ENCODE assay signal across 1 cellular context in the genomic region with DNA sequence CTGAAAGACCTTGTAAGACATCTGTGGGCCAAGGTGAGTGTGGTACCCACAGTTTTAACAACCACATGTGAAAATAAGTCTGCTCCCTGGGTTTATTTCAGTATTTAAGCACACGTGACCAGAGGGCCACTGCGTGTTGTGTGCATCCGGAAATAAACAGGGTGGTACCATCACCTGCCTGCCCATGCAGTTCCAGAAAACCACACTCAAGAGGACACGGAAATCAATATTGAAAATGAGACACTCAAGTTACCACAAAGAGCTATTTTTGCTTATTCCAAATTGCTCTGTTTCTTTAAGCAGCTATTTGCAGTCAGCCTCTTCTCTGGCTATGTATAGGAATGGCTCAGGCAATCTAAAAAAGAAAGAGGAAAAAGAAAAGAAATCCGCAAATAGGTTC.
TF ChIP-seq lines count a peak whose summit lies in the region.

No MANE protein-coding gene starts in this region.

TF ChIP-seq in IMR-90, 13 proteins besides CTCF, POLR2A, EP300 and RAD21:
- TF ChIP-seq MAZ (IDR thresholded peaks at IDR 0.05; ENCODE audit: borderline replicate concordance, low read depth, low read length): no peak
- TF ChIP-seq NFE2L2 (IDR thresholded peaks at IDR 0.05; ENCODE audit: low read depth, low read length): no peak
- TF ChIP-seq, protein P1, sequence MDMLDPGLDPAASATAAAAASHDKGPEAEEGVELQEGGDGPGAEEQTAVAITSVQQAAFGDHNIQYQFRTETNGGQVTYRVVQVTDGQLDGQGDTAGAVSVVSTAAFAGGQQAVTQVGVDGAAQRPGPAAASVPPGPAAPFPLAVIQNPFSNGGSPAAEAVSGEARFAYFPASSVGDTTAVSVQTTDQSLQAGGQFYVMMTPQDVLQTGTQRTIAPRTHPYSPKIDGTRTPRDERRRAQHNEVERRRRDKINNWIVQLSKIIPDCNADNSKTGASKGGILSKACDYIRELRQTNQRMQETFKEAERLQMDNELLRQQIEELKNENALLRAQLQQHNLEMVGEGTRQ (IDR thresholded peaks at IDR 0.05; ENCODE audit: low read depth, low read length): no peak
- no peak for TF ChIP-seq RCOR1 (IDR thresholded peaks at IDR 0.05; ENCODE audit: insufficient replicate concordance, low read length)
- no peak for TF ChIP-seq BHLHE40 (IDR thresholded peaks at IDR 0.05; ENCODE audit: low read depth, low read length)
- TF ChIP-seq MAFK (IDR thresholded peaks at IDR 0.05; ENCODE audit: low read depth, low read length): no peak
- TF ChIP-seq, protein P2, sequence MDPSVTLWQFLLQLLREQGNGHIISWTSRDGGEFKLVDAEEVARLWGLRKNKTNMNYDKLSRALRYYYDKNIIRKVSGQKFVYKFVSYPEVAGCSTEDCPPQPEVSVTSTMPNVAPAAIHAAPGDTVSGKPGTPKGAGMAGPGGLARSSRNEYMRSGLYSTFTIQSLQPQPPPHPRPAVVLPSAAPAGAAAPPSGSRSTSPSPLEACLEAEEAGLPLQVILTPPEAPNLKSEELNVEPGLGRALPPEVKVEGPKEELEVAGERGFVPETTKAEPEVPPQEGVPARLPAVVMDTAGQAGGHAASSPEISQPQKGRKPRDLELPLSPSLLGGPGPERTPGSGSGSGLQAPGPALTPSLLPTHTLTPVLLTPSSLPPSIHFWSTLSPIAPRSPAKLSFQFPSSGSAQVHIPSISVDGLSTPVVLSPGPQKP (IDR thresholded peaks at IDR 0.05; ENCODE audit: borderline replicate concordance, low read depth, low read length): no peak
- TF ChIP-seq MXI1 (IDR thresholded peaks at IDR 0.05; ENCODE audit: borderline replicate concordance, low read depth, low read length): no peak
- TF ChIP-seq CHD1 (IDR thresholded peaks at IDR 0.05; ENCODE audit: low read depth, low read length): no peak
- no peak for TF ChIP-seq FOS (IDR thresholded peaks at IDR 0.05; ENCODE audit: low read depth, low read length)
